In genomic region chr1:179058343-179059184, GRCh38 we compare ENCODE assay signal across 12 cellular contexts. TPM values are rescaled to one million over a fixed set of nuclear protein-coding genes. Genes with fewer than 3 reads are reported as not detected.
A peak's percentile ranks its signal among the peaks of the same experiment; 100 is the strongest.
DNase-seq lines count a peak whose midpoint lies in the region; ATAC-seq, FAIRE-seq and TF ChIP-seq lines count a peak whose summit lies in the region.
"Had no signal": no experiment of that assay in that cellular context is flagged by ENCODE, and none has a peak within 500 bp of the region (broad histone marks: within the 10 kb centered on the region; RNA-seq: fewer than 3 reads in every experiment).

No MANE protein-coding gene starts in this region.

- no peak overlapping the region for H2AFZ ChIP-seq in K562 (ENCODE audit: low read depth, low read length)

- H3K79me2 ChIP-seq in K562 (ENCODE audit: control insufficient read depth, insufficient read depth, low read length) = peaks cover 20% of the 10 kb centered on the region; the same call in 2 of the 3 replicates

- peak overlapping the region; percentile 18; the same call in 2 of the 3 replicates for H3K27ac ChIP-seq in K562 (ENCODE audit: extremely low read depth, low read depth, low read length)
- H3K27ac ChIP-seq in lung (ENCODE audit: low read depth in 1 of 2, low read length in 1 of 2) = peak overlapping the region in 1 of 2 donors; percentile 24
- no peak overlapping the region for H3K27ac ChIP-seq in heart right ventricle
- no peak overlapping the region for H3K27ac ChIP-seq in vagina

- peaks cover 70% of the 10 kb centered on the region for H3K36me3 ChIP-seq in K562 (ENCODE audit: control insufficient read depth, insufficient read depth, low read length)
- H3K36me3 ChIP-seq in lung (ENCODE audit: control insufficient read depth in 2 of 2, insufficient read depth in 2 of 2, low read length in 2 of 2) = peaks cover 7 to 29% of the 10 kb centered on the region in 2 donors
- H3K36me3 ChIP-seq in heart right ventricle = peaks cover 0 to 84% (median 13%) of the 10 kb centered on the region in 9 donors
- peaks cover 0 to 10% of the 10 kb centered on the region in 2 donors for H3K36me3 ChIP-seq in vagina

- ATAC-seq in K562 (peak; percentile 59), lung (ENCODE audit: insufficient read depth, low FRiP score) (peak; percentile 41), heart right ventricle (no peak)

- TF ChIP-seq EP300 in K562 (IDR thresholded peaks at IDR 0.05; ENCODE audit: low read length) = no peak

- H3K9me3 ChIP-seq in K562 (replicated peaks; ENCODE audit: control insufficient read depth, insufficient read depth, low read depth, low read length) = no peaks in the 10 kb centered on the region
- H3K9me3 ChIP-seq in lung (ENCODE audit: control insufficient read depth in 2 of 2, insufficient read depth in 1 of 2, low read length in 1 of 2) = no peaks in the 10 kb centered on the region
- peaks cover 0 to 8% (median 0%) of the 10 kb centered on the region in 11 donors for H3K9me3 ChIP-seq in heart right ventricle
- no peaks in the 10 kb centered on the region for H3K9me3 ChIP-seq in vagina

- WGBS in K562 (ENCODE audit: insufficient coverage, low coverage, missing lambda C conversion rate) = 88% methylated on average over 1 of the region's 1 CpG
- 75 to 92% methylated on average over 1 of the region's 1 CpG for WGBS in lung, 2 donors
- WGBS in heart right ventricle, 2 donors = 87 to 91% methylated on average over 1 of the region's 1 CpG

- no peak overlapping the region for H3K4me2 ChIP-seq in K562 (ENCODE audit: insufficient read depth, low read length)

- H3K9me1 ChIP-seq in K562 (ENCODE audit: control insufficient read depth, insufficient read depth, low read length) = no peaks in the 10 kb centered on the region

- H4K20me1 ChIP-seq in K562 (replicated peaks; ENCODE audit: control insufficient read depth, insufficient read depth, low read length) = no peaks in the 10 kb centered on the region

- intact Hi-C loops in K562 (cut with micrococcal nuclease) = no loop called here
- intact Hi-C loops in heart right ventricle (cut with DNase I) = loop anchor here in 1 of 10 donors (1.0 kb wide), 1 partner anchor 22 kb away; no protein-coding TSS in a partner anchor
- intact Hi-C loops in vagina (cut with DNase I) = no loop called here

- POLR2A ChIA-PET in K562 (lab: Yijun Ruan, JAX) = interaction anchor here (0.6 to 1.6 kb wide), 3 partner anchors 8 to 42 kb away, joined by 3 to 4 read pairs (median 3); no protein-coding TSS in a partner anchor

- H3K4me3 ChIP-seq in K562 = no peak overlapping the region
- H3K4me3 ChIP-seq in lung = no peak overlapping the region
- H3K4me3 ChIP-seq in heart right ventricle = no peak overlapping the region
- no peak overlapping the region for H3K4me3 ChIP-seq in vagina

- DNase-seq in AG20443 (ENCODE audit: low spot score) (peak; percentile 67), HS-5 (ENCODE audit: low read depth) (peak; percentile 63), K562 (ENCODE audit: extremely low read depth in 1 of 4, low spot score in 3 of 4) (no peak), lung (ENCODE audit: low spot score) (no peak), SHP77 treated with DMSO at 0.1 percent for 48 hours (lab: John Stamatoyannopoulos, UW) (no peak), GM12891 (ENCODE audit: insufficient read length, low spot score) (no peak), heart right ventricle (no peak), vagina (ENCODE audit: extremely low spot score in 2 of 2) (no peak)
- DNase-seq: amniotic stem cell; CD4-positive, alpha-beta T cell; NCI-H1417; stimulated activated CD4-positive, alpha-beta T cell treated with anti-CD3 and anti-CD28 coated beads, Interleukin-4, amount 100 ng/mL, for 4 hours had no signal

- in situ Hi-C loops in K562 (cut with MboI) = no loop called here

- CTCF ChIA-PET in K562 (lab: Yijun Ruan, JAX; ENCODE audit: low intra/inter-chr PET ratio) = no interaction called here

- no peaks in the 10 kb centered on the region for H3K27me3 ChIP-seq in K562 (ENCODE audit: control insufficient read depth in 2 of 2, insufficient read depth in 2 of 2, low read length in 2 of 2)
- no peaks in the 10 kb centered on the region for H3K27me3 ChIP-seq in lung (ENCODE audit: control insufficient read depth, insufficient read depth)
- H3K27me3 ChIP-seq in heart right ventricle = no peaks in the 10 kb centered on the region
- no peaks in the 10 kb centered on the region for H3K27me3 ChIP-seq in vagina

- H3K9ac ChIP-seq in K562 (ENCODE audit: insufficient read depth in 1 of 2, low read depth in 2 of 2, low read length in 2 of 2) = no peak overlapping the region; a peak in 1 of 4 replicates

- H3K4me1 ChIP-seq in K562 (replicated peaks in 1 of 2; ENCODE audit: control insufficient read depth in 2 of 2, insufficient read depth in 2 of 2, low read length in 2 of 2) = peaks cover 13 to 43% of the 10 kb centered on the region in 2 experiments
- H3K4me1 ChIP-seq in lung (ENCODE audit: control insufficient read depth in 2 of 2, insufficient read depth in 2 of 2, low read length in 2 of 2) = peaks cover 0 to 3% of the 10 kb centered on the region in 2 donors
- peaks cover 0 to 10% (median 0%) of the 10 kb centered on the region in 9 donors for H3K4me1 ChIP-seq in heart right ventricle
- no peaks in the 10 kb centered on the region for H3K4me1 ChIP-seq in vagina

- TF ChIP-seq POLR2A in K562 (conservative IDR thresholded peaks at IDR 0.05) (no peak), GM12891 (IDR thresholded peaks at IDR 0.05; ENCODE audit: low read depth, low read length) (no peak), vagina (IDR thresholded peaks at IDR 0.05) (no peak)

- TF ChIP-seq CTCF in K562 (IDR thresholded peaks at IDR 0.05 in 2 of 3, conservative IDR thresholded peaks at IDR 0.05 in 1 of 3; ENCODE audit: insufficient read depth in 2 of 3, low read depth in 1 of 3, low read length in 3 of 3) (no peak), lung (IDR thresholded peaks at IDR 0.05; ENCODE audit: control extremely low read depth, extremely low read depth) (no peak), heart right ventricle (IDR thresholded peaks at IDR 0.05) (no peak), vagina (IDR thresholded peaks at IDR 0.05) (no peak)

- no TSS peak for BruUV-seq in K562 (replicated peaks; lab: Mats Ljungman, UMichigan)

- FAIRE-seq in K562 (lab: Jason Lieb, UNC) (peak; percentile 6), GM12891 (lab: Jason Lieb, UNC) (no peak)

- TF ChIP-seq RAD21 in K562 (CRISPR knock-in tag; conservative IDR thresholded peaks at IDR 0.05 in 1 of 2, IDR thresholded peaks at IDR 0.05 in 1 of 2) = no peak

TF ChIP-seq in K562, 482 proteins besides CTCF, POLR2A, EP300 and RAD21 (continues in another document):
- 0 out of 2 replicates have a peak, but pooled peaks have one; percentile 50 for TF ChIP-seq DNMT1 (IDR thresholded peaks at IDR 0.05)
- TF ChIP-seq HIVEP1 (CRISPR knock-in tag; IDR thresholded peaks at IDR 0.05) = no peak

TF ChIP-seq in GM12891, 5 proteins besides CTCF, POLR2A, EP300 and RAD21 (continues in another document):
- no peak for TF ChIP-seq SPI1 (IDR thresholded peaks at IDR 0.05; ENCODE audit: low read depth, low read length)

RNA-seq across cellular contexts. Expression of gene TOR3A, which starts 23.3 kb away (rescaled TPM):
- total RNA-seq in K562 (2011; cell fraction: chromatin; rRNA removed; ENCODE audit: low replicate concordance) = 35.1 and 99.5 TPM in 2 replicates
- total RNA-seq in K562 (2011; cell fraction: nucleolus; rRNA removed) = 118 and 119 TPM in 2 replicates
- 78.9 and 84.8 TPM in 2 replicates for total RNA-seq in K562 (2011; cell fraction: nucleoplasm; rRNA removed)
- total RNA-seq in K562 (2014; rRNA removed) (85.5 and 99.4 TPM in 2 replicates), K562 (2014; rRNA removed; fragmentation: Illumina TruSeq; extraction: Trizol) (30.7 and 33.8 TPM in 2 replicates), K562 (2015; rRNA removed; fragmentation: Illumina TruSeq; extraction: Trizol) (38.9 and 39.7 TPM in 2 replicates), K562 (2021) (56.4 and 57.5 TPM in 2 replicates), lung (10 to 100 TPM; 30.1 to 33.8 TPM), heart right ventricle (10 to 100 TPM in 6 of 10 donors, 1 to 10 TPM in 4; 6.8 to 18.0 (median 10.9) TPM), vagina (20.4 TPM)
- polyA plus RNA-seq in K562 (2011; rRNA removed) (35.9 and 39.0 TPM in 2 replicates), K562 (2014; fragmentation: Illumina TruSeq; extraction: Trizol) (52.4 and 53.1 TPM in 2 replicates), K562 (2014; fragmentation: Nextera tagmentation; extraction: Ambion mirVana) (10 to 100 TPM in 1 of 2 experiments, 1 to 10 TPM in 1; 7.9 to 13.0 TPM), K562 (2014; rRNA removed) (94.5 and 94.7 TPM in 2 replicates), lung (10 to 100 TPM; 14.4 to 44.8 TPM), heart right ventricle (10 to 100 TPM in 1 of 2 donors, 1 to 10 TPM in 1; 5.9 to 16.8 TPM)
- polyA plus RNA-seq in K562 (2011; cell fraction: cytosol; rRNA removed) = 46.7 and 101 TPM in 2 replicates
- polyA plus RNA-seq in K562 (2011; cell fraction: nucleus; rRNA removed) = 32.1 and 53.1 TPM in 2 replicates
- polyA plus RNA-seq in K562 (2012) = 40.2 and 44.0 TPM in 2 replicates
- 39.1 and 54.9 TPM in 2 replicates for polyA minus RNA-seq in K562 (2011; rRNA and poly(A)+ RNA removed)
- polyA minus RNA-seq in K562 (2011; cell fraction: cytosol; rRNA and poly(A)+ RNA removed) = 30.2 and 38.8 TPM in 2 replicates
- 23.4 and 26.4 TPM in 2 replicates for polyA minus RNA-seq in K562 (2011; cell fraction: nucleus; rRNA and poly(A)+ RNA removed)
- polyA plus RNA-seq in GM12891 (2012; ENCODE audit: low read depth, missing spikeins) = 22.3 TPM

RNA-seq across cellular contexts. Expression of gene FAM20B, which starts 32.9 kb away (rescaled TPM):
- 56.4 and 57.9 TPM in 2 replicates for total RNA-seq in K562 (2011; cell fraction: chromatin; rRNA removed; ENCODE audit: low replicate concordance)
- 30.9 and 35.8 TPM in 2 replicates for total RNA-seq in K562 (2011; cell fraction: nucleolus; rRNA removed)
- 54.3 and 85.3 TPM in 2 replicates for total RNA-seq in K562 (2011; cell fraction: nucleoplasm; rRNA removed)
- total RNA-seq in K562 (2014; rRNA removed) = 28.9 and 32.8 TPM in 2 replicates
- total RNA-seq in K562 (2014; rRNA removed; fragmentation: Illumina TruSeq; extraction: Trizol) = 63.8 and 70.0 TPM in 2 replicates
- total RNA-seq in K562 (2015; rRNA removed; fragmentation: Illumina TruSeq; extraction: Trizol) = 51.2 and 56.6 TPM in 2 replicates
- total RNA-seq in K562 (2021) = 61.3 and 67.5 TPM in 2 replicates
- polyA plus RNA-seq in K562 (2011; rRNA removed) = 45.5 and 47.7 TPM in 2 replicates
- polyA plus RNA-seq in K562 (2011; cell fraction: cytosol; rRNA removed) = 16.7 and 30.0 TPM in 2 replicates
- 16.0 and 22.1 TPM in 2 replicates for polyA plus RNA-seq in K562 (2011; cell fraction: nucleus; rRNA removed)
- 24.4 and 27.6 TPM in 2 replicates for polyA plus RNA-seq in K562 (2012)
- 37.7 and 42.9 TPM in 2 replicates for polyA plus RNA-seq in K562 (2014; fragmentation: Illumina TruSeq; extraction: Trizol)
- polyA plus RNA-seq in K562 (2014; fragmentation: Nextera tagmentation; extraction: Ambion mirVana) = 10 to 100 TPM in 1 of 2 experiments, 1 to 10 TPM in 1; 7.2 to 10.7 TPM
- 25.5 and 29.2 TPM in 2 replicates for polyA plus RNA-seq in K562 (2014; rRNA removed)
- polyA minus RNA-seq in K562 (2011; rRNA and poly(A)+ RNA removed) = 106 and 108 TPM in 2 replicates
- polyA minus RNA-seq in K562 (2011; cell fraction: cytosol; rRNA and poly(A)+ RNA removed) = 36.5 and 48.0 TPM in 2 replicates
- polyA minus RNA-seq in K562 (2011; cell fraction: nucleus; rRNA and poly(A)+ RNA removed) = 9.8 and 19.0 TPM in 2 replicates
- total RNA-seq in lung = 10 to 100 TPM; 24.3 to 35.8 TPM
- polyA plus RNA-seq in lung = 10 to 100 TPM in 1 of 2 donors, 1 to 10 TPM in 1; 7.9 to 13.7 TPM
- 6.1 TPM for polyA plus RNA-seq in GM12891 (2012; ENCODE audit: low read depth, missing spikeins)
- total RNA-seq in heart right ventricle = 10 to 100 TPM; 44.5 to 63.4 (median 51.1) TPM
- 10 to 100 TPM; 11.9 to 23.7 TPM for polyA plus RNA-seq in heart right ventricle
- total RNA-seq in vagina = 19.4 TPM

Comparison
In these comparisons a context has a peak if more than half of its experiments do, and no peak if none do; other contexts are left out.
1. DNase-seq: peak in AG20443 (single experiment) and HS-5 (single experiment); none in K562 (0 of 4), lung (single experiment), SHP77 treated with DMSO at 0.1 percent for 48 hours (single experiment), GM12891 (single experiment), heart right ventricle (0 of 2) and vagina (0 of 2).
2. ATAC-seq: peak in K562 (single experiment) and lung (single experiment); none in heart right ventricle (0 of 8).